ENCODE assay signal across 1 cellular context in genomic region chr14:98182385-98183055, GRCh38.
TF ChIP-seq lines count a peak whose summit lies in the region.

No MANE protein-coding gene starts in this region.

TF ChIP-seq in WTC11, 78 proteins besides CTCF, POLR2A, EP300 and RAD21 (continued from another document):
- TF ChIP-seq E2F4 (CRISPR knock-in tag; IDR thresholded peaks at IDR 0.05; ENCODE audit: borderline replicate concordance, low read depth) (no peak), ZNF671 (CRISPR knock-in tag; IDR thresholded peaks at IDR 0.05) (no peak), SMAD4 (CRISPR knock-in tag; IDR thresholded peaks at IDR 0.05) (no peak), ESRRA (CRISPR knock-in tag; IDR thresholded peaks at IDR 0.05; ENCODE audit: borderline replicate concordance) (no peak)
- TF ChIP-seq, protein P1, sequence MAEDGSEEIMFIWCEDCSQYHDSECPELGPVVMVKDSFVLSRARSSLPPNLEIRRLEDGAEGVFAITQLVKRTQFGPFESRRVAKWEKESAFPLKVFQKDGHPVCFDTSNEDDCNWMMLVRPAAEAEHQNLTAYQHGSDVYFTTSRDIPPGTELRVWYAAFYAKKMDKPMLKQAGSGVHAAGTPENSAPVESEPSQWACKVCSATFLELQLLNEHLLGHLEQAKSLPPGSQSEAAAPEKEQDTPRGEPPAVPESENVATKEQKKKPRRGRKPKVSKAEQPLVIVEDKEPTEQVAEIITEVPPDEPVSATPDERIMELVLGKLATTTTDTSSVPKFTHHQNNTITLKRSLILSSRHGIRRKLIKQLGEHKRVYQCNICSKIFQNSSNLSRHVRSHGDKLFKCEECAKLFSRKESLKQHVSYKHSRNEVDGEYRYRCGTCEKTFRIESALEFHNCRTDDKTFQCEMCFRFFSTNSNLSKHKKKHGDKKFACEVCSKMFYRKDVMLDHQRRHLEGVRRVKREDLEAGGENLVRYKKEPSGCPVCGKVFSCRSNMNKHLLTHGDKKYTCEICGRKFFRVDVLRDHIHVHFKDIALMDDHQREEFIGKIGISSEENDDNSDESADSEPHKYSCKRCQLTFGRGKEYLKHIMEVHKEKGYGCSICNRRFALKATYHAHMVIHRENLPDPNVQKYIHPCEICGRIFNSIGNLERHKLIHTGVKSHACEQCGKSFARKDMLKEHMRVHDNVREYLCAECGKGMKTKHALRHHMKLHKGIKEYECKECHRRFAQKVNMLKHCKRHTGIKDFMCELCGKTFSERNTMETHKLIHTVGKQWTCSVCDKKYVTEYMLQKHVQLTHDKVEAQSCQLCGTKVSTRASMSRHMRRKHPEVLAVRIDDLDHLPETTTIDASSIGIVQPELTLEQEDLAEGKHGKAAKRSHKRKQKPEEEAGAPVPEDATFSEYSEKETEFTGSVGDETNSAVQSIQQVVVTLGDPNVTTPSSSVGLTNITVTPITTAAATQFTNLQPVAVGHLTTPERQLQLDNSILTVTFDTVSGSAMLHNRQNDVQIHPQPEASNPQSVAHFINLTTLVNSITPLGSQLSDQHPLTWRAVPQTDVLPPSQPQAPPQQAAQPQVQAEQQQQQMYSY (CRISPR knock-in tag; IDR thresholded peaks at IDR 0.05) = no peak
